Comparison of ENCODE assay signal across 12 cellular contexts in the genomic region with DNA sequence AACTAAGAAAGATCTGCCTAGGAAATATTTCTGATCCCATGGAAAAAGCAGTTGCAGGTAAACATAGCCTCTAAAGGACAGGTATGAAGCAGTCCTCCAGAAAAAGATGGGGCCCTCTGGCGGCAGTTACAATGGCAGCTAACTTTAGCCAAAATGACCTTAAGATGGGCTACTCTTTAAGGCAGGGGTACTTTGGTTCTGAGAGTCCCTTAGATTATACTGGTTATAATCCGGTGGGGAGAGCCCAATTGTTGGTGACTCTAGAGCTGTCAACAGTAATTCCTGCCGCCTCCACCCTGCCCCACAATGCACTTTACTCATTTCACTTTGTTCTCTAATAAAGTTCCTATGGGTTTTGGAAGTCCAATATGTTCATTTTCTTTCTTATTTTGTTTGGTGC.
DNase-seq lines count a peak whose midpoint lies in the region; ATAC-seq and TF ChIP-seq lines count a peak whose summit lies in the region.
"Had no signal": no experiment of that assay in that cellular context is flagged by ENCODE, and none has a peak within 500 bp of the region (broad histone marks: within the 10 kb centered on the region; RNA-seq: fewer than 3 reads in every experiment).

No MANE protein-coding gene starts in this region.

- POLR2A ChIA-PET in SK-N-SH (lab: Yijun Ruan, JAX), result no interaction called here

- no peaks in the 10 kb centered on the region for H3K36me3 ChIP-seq in OCI-LY1 (ENCODE audit: insufficient read depth, low read length)
- H3K36me3 ChIP-seq in endodermal cell (ENCODE audit: control insufficient read depth, insufficient read depth, low read length), result no peaks in the 10 kb centered on the region
- no peaks in the 10 kb centered on the region for H3K36me3 ChIP-seq in SK-N-SH (replicated peaks in 1 of 2; ENCODE audit: control insufficient read depth in 1 of 2, insufficient read depth in 2 of 2, low read length in 1 of 2)

- H2AFZ ChIP-seq in OCI-LY1 (ENCODE audit: low read length) (no peak overlapping the region), SK-N-SH (ENCODE audit: low read depth) (no peak overlapping the region)

- H3K4me3 Mint-ChIP-seq in endodermal cell (no peak overlapping the region), neural crest cell (no peak overlapping the region)
- H3K4me3 Mint-ChIP-seq: activated T-cell treated with anti-CD3 and anti-CD28 coated beads, Interleukin-2, amount 50 U/mL, for 4 hours had no signal

- H3K9ac ChIP-seq in OCI-LY1 (ENCODE audit: low read length) (no peak overlapping the region), endodermal cell (ENCODE audit: extremely low read depth, low read length, poor library complexity, severe bottlenecking) (no peak overlapping the region), SK-N-SH (no peak overlapping the region)

- H3K27me3 Mint-ChIP-seq in endodermal cell (ENCODE audit: insufficient read depth) (peaks cover 14% of the 10 kb centered on the region), neural crest cell (ENCODE audit: low read depth) (no peaks in the 10 kb centered on the region)

- CTCF ChIA-PET in SK-N-SH (lab: Yijun Ruan, JAX), result interaction anchor here (1.0 kb wide), 1 partner anchor 14 kb away, joined by 3 read pairs; no protein-coding TSS in a partner anchor

- H3K27ac ChIP-seq in OCI-LY1 (ENCODE audit: low read depth, low read length, poor library complexity, severe bottlenecking) (no peak overlapping the region), endodermal cell (ENCODE audit: low read depth, low read length) (no peak overlapping the region), SK-N-SH (ENCODE audit: low read depth in 2 of 2, low read length in 1 of 2) (no peak overlapping the region)

- H3K27ac Mint-ChIP-seq in endodermal cell (no peak overlapping the region), neural crest cell (ENCODE audit: unreplicated experiment) (no peak overlapping the region)

- WGBS in endodermal cell (ENCODE audit: insufficient coverage in 1 of 2, insufficient read length in 1 of 2), 2 experiments, result 20 to 48% methylated on average over 1 to 3 of the region's 3 CpGs
- 67% methylated on average over 3 of the region's 3 CpGs for WGBS in SK-N-SH (ENCODE audit: low lambda C conversion rate)

- H3K4me2 ChIP-seq in OCI-LY1 (ENCODE audit: low read length) (no peak overlapping the region), SK-N-SH (no peak overlapping the region)

- no peak for TF ChIP-seq EP300 in SK-N-SH (IDR thresholded peaks at IDR 0.05; ENCODE audit: borderline replicate concordance in 1 of 2, low read depth in 1 of 2, low read length in 1 of 2)

- H3K4me3 ChIP-seq in OCI-LY1 (ENCODE audit: low read depth, low read length, poor library complexity, severe bottlenecking) (no peak overlapping the region), endodermal cell (ENCODE audit: low read length) (no peak overlapping the region), SK-N-SH (ENCODE audit: low read depth in 2 of 2, low read length in 1 of 2) (no peak overlapping the region)

- H3K9me3 ChIP-seq in OCI-LY1 (ENCODE audit: low read length) (no peaks in the 10 kb centered on the region), endodermal cell (ENCODE audit: control insufficient read depth, low read length) (no peaks in the 10 kb centered on the region), SK-N-SH (no peaks in the 10 kb centered on the region)

- TF ChIP-seq RAD21 in SK-N-SH (IDR thresholded peaks at IDR 0.05; ENCODE audit: low read length), result no peak

- H3K79me2 ChIP-seq in OCI-LY1 (ENCODE audit: insufficient read depth, low read length) (no peaks in the 10 kb centered on the region), SK-N-SH (ENCODE audit: insufficient read depth) (no peaks in the 10 kb centered on the region)

- TF ChIP-seq CTCF in GM12873 (IDR thresholded peaks at IDR 0.05; ENCODE audit: insufficient read depth, low read depth, low read length, missing control alignments), result peak; percentile 37
- TF ChIP-seq CTCF in OCI-LY1 (IDR thresholded peaks at IDR 0.05; ENCODE audit: low read length), result peak; percentile 60
- peak; percentile 82 for TF ChIP-seq CTCF in endodermal cell (conservative IDR thresholded peaks at IDR 0.05)
- peak; percentile 59 for TF ChIP-seq CTCF in neural crest cell (conservative IDR thresholded peaks at IDR 0.05)
- no peak for TF ChIP-seq CTCF in SK-N-SH (IDR thresholded peaks at IDR 0.05)
- TF ChIP-seq CTCF in GM10266 (IDR thresholded peaks at IDR 0.05; ENCODE audit: control insufficient read depth, insufficient read depth, low read depth, missing control alignments), result no peak

- H3K4me1 ChIP-seq in OCI-LY1 (ENCODE audit: insufficient read depth, low read length, severe bottlenecking) (no peaks in the 10 kb centered on the region), endodermal cell (ENCODE audit: control insufficient read depth, insufficient read depth, low read length) (no peaks in the 10 kb centered on the region), SK-N-SH (ENCODE audit: control insufficient read depth in 1 of 2, insufficient read depth in 2 of 2, low read depth in 1 of 2, low read length in 1 of 2) (peaks cover 0 to 6% of the 10 kb centered on the region in 2 experiments; a peak in 1 of 4 replicates)

- H3K9me2 ChIP-seq in OCI-LY1 (ENCODE audit: low read depth, low read length) (no peaks in the 10 kb centered on the region), SK-N-SH (no peaks in the 10 kb centered on the region)

- DNase-seq in endodermal cell, result peak; percentile 82
- DNase-seq in neural crest cell (ENCODE audit: low read depth, low spot score), result no peak
- no peak for DNase-seq in SK-N-SH
- no peak for DNase-seq in GM10266 (ENCODE audit: extremely low spot score)
- no peak for DNase-seq in AG20443 (ENCODE audit: low spot score)
- DNase-seq: activated T-cell treated with anti-CD3 and anti-CD28 coated beads, Interleukin-2, amount 50 U/mL, for 4 hours; kidney; NCI-H1436 treated with DMSO at 0.1 percent for 48 hours; stimulated activated CD4-positive, alpha-beta T cell treated with anti-CD3 and anti-CD28 coated beads, Interleukin-12 subunit alpha, Interleukin-12 subunit beta, amount 100 ng/mL, for 4 hours had no signal

- H3K9me3 Mint-ChIP-seq in endodermal cell (no peaks in the 10 kb centered on the region), neural crest cell (no peaks in the 10 kb centered on the region)
- H3K9me3 Mint-ChIP-seq: activated T-cell treated with anti-CD3 and anti-CD28 coated beads, Interleukin-2, amount 50 U/mL, for 4 hours had no signal

- no peaks in the 10 kb centered on the region for H3K36me3 Mint-ChIP-seq in endodermal cell (ENCODE audit: low read depth)
- H3K36me3 Mint-ChIP-seq in neural crest cell (ENCODE audit: low read depth), result no peaks in the 10 kb centered on the region

- no peak for ATAC-seq in GM21515 (IDR thresholded peaks at IDR 0.05; ENCODE audit: unreplicated experiment)
- ATAC-seq: activated T-cell treated with anti-CD3 and anti-CD28 coated beads, Interleukin-2, amount 50 U/mL, for 4 hours had no signal

- H3K27me3 ChIP-seq in OCI-LY1 (ENCODE audit: insufficient read depth, low read length) (no peaks in the 10 kb centered on the region), endodermal cell (ENCODE audit: control insufficient read depth, insufficient read depth, low read length, poor library complexity, severe bottlenecking) (no peaks in the 10 kb centered on the region), SK-N-SH (ENCODE audit: insufficient read depth) (no peaks in the 10 kb centered on the region)

- H4K20me1 ChIP-seq in OCI-LY1 (ENCODE audit: insufficient read depth, low read length), result no peaks in the 10 kb centered on the region
- H4K20me1 ChIP-seq in SK-N-SH (ENCODE audit: insufficient read depth), result no peaks in the 10 kb centered on the region

- H3F3A ChIP-seq in OCI-LY1 (ENCODE audit: insufficient read depth, low read length) (no peaks in the 10 kb centered on the region), SK-N-SH (replicated peaks; ENCODE audit: insufficient read depth) (no peaks in the 10 kb centered on the region)

- H3K4me1 Mint-ChIP-seq in endodermal cell (peaks cover 7% of the 10 kb centered on the region), neural crest cell (peaks cover 23% of the 10 kb centered on the region)

TF ChIP-seq in SK-N-SH, 30 proteins besides CTCF, POLR2A, EP300 and RAD21 (continues in another document):
- no peak for TF ChIP-seq SMC3 (IDR thresholded peaks at IDR 0.05; ENCODE audit: low read depth, low read length)
- TF ChIP-seq FOXM1 (IDR thresholded peaks at IDR 0.05; ENCODE audit: low read depth), result no peak
- TF ChIP-seq TCF12 (IDR thresholded peaks at IDR 0.05), result no peak
- no peak for TF ChIP-seq RCOR1 (IDR thresholded peaks at IDR 0.05; ENCODE audit: low read length)
- no peak for TF ChIP-seq TEAD4 (IDR thresholded peaks at IDR 0.05; ENCODE audit: borderline replicate concordance, insufficient read depth)
- TF ChIP-seq MAX (IDR thresholded peaks at IDR 0.05; ENCODE audit: low read depth), result no peak
- no peak for TF ChIP-seq RFX5 (IDR thresholded peaks at IDR 0.05; ENCODE audit: low read length)
- no peak for TF ChIP-seq GATA2 (CRISPR knock-in tag; IDR thresholded peaks at IDR 0.05)
- no peak for TF ChIP-seq PBX3 (IDR thresholded peaks at IDR 0.05)
- TF ChIP-seq USF1 (IDR thresholded peaks at IDR 0.05; ENCODE audit: borderline replicate concordance, low read depth), result no peak
- no peak for TF ChIP-seq EZH2phosphoT487 (IDR thresholded peaks at IDR 0.05; ENCODE audit: borderline replicate concordance, low read depth)
- TF ChIP-seq GABPA (IDR thresholded peaks at IDR 0.05; ENCODE audit: low read depth), result no peak
- TF ChIP-seq FOSL2 (IDR thresholded peaks at IDR 0.05; ENCODE audit: borderline replicate concordance, low read depth), result no peak
- TF ChIP-seq SIN3A (IDR thresholded peaks at IDR 0.05; ENCODE audit: borderline replicate concordance, low read depth, low read length), result no peak

Comparison
In these comparisons a context has a peak if more than half of its experiments do, and no peak if none do; other contexts are left out.
1. CTCF ChIP-seq: peak in GM12873 (single experiment), OCI-LY1 (single experiment), endodermal cell (single experiment) and neural crest cell (single experiment); none in SK-N-SH (single experiment) and GM10266 (single experiment).